Comparison of ENCODE assay signal across 2 cellular contexts in the genomic region with DNA sequence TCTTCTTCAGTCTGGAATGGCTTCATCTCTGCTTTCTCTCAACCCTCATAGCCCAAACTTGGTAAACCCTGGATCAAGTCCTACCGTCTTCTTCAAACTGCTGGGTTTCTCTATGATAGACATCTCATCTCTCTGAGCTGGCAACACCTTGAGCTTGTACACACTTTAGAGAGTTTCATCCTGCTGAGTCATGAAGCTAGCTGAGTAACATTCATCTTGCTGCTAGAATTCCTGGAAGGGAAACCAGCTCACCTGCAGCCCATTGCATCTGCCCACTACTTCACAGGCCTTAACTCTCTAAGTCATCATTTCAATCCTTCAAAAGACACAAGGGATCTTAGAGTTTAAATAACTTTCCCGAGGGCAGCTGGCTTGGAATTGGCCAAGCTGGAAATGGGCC.
TF ChIP-seq lines count a peak whose summit lies in the region.

No MANE protein-coding gene starts in this region.

TF ChIP-seq in HepG2, 621 proteins besides CTCF, POLR2A, EP300 and RAD21 (continued from another document):
- TF ChIP-seq NR3C1 (CRISPR knock-in tag; IDR thresholded peaks at IDR 0.05) = no peak
- TF ChIP-seq, protein P1, sequence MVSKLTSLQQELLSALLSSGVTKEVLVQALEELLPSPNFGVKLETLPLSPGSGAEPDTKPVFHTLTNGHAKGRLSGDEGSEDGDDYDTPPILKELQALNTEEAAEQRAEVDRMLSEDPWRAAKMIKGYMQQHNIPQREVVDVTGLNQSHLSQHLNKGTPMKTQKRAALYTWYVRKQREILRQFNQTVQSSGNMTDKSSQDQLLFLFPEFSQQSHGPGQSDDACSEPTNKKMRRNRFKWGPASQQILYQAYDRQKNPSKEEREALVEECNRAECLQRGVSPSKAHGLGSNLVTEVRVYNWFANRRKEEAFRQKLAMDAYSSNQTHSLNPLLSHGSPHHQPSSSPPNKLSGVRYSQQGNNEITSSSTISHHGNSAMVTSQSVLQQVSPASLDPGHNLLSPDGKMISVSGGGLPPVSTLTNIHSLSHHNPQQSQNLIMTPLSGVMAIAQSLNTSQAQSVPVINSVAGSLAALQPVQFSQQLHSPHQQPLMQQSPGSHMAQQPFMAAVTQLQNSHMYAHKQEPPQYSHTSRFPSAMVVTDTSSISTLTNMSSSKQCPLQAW (CRISPR knock-in tag; IDR thresholded peaks at IDR 0.05) = no peak
- TF ChIP-seq, protein P2, sequence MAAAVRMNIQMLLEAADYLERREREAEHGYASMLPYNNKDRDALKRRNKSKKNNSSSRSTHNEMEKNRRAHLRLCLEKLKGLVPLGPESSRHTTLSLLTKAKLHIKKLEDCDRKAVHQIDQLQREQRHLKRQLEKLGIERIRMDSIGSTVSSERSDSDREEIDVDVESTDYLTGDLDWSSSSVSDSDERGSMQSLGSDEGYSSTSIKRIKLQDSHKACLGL (CRISPR knock-in tag; IDR thresholded peaks at IDR 0.05) = no peak
- no peak for TF ChIP-seq ZNF138 (CRISPR knock-in tag; IDR thresholded peaks at IDR 0.05; ENCODE audit: low read depth)
- no peak for TF ChIP-seq HNRNPUL1 (IDR thresholded peaks at IDR 0.05; ENCODE audit: low read depth, low read length)
- TF ChIP-seq, protein P3, sequence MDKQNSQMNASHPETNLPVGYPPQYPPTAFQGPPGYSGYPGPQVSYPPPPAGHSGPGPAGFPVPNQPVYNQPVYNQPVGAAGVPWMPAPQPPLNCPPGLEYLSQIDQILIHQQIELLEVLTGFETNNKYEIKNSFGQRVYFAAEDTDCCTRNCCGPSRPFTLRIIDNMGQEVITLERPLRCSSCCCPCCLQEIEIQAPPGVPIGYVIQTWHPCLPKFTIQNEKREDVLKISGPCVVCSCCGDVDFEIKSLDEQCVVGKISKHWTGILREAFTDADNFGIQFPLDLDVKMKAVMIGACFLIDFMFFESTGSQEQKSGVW (CRISPR knock-in tag; IDR thresholded peaks at IDR 0.05; ENCODE audit: borderline replicate concordance) = no peak
- no peak for TF ChIP-seq ZNF816 (CRISPR knock-in tag; IDR thresholded peaks at IDR 0.05; ENCODE audit: borderline replicate concordance)
- TF ChIP-seq SP5 (CRISPR knock-in tag; IDR thresholded peaks at IDR 0.05; ENCODE audit: borderline replicate concordance, low read depth) = no peak
- TF ChIP-seq LCORL (IDR thresholded peaks at IDR 0.05) = no peak
- no peak for TF ChIP-seq LCORL (CRISPR knock-in tag; IDR thresholded peaks at IDR 0.05)
- no peak for TF ChIP-seq KLF15 (CRISPR knock-in tag; IDR thresholded peaks at IDR 0.05; ENCODE audit: borderline replicate concordance)
- TF ChIP-seq ZNF775 (CRISPR knock-in tag; IDR thresholded peaks at IDR 0.05; ENCODE audit: borderline replicate concordance) = no peak
- TF ChIP-seq, protein P4, sequence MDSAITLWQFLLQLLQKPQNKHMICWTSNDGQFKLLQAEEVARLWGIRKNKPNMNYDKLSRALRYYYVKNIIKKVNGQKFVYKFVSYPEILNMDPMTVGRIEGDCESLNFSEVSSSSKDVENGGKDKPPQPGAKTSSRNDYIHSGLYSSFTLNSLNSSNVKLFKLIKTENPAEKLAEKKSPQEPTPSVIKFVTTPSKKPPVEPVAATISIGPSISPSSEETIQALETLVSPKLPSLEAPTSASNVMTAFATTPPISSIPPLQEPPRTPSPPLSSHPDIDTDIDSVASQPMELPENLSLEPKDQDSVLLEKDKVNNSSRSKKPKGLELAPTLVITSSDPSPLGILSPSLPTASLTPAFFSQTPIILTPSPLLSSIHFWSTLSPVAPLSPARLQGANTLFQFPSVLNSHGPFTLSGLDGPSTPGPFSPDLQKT (CRISPR knock-in tag; IDR thresholded peaks at IDR 0.05; ENCODE audit: borderline replicate concordance) = no peak
- TF ChIP-seq ZNF331 (CRISPR knock-in tag; IDR thresholded peaks at IDR 0.05) = no peak
- TF ChIP-seq RXRB (CRISPR knock-in tag; IDR thresholded peaks at IDR 0.05; ENCODE audit: borderline replicate concordance) = no peak
- no peak for TF ChIP-seq ZNF253 (CRISPR knock-in tag; IDR thresholded peaks at IDR 0.05; ENCODE audit: borderline replicate concordance)
- no peak for TF ChIP-seq CENPX (CRISPR knock-in tag; IDR thresholded peaks at IDR 0.05)

TF ChIP-seq in K562, 482 proteins besides CTCF, POLR2A, EP300 and RAD21 (continued from another document):
- TF ChIP-seq ZNF316 (IDR thresholded peaks at IDR 0.05) (peak; percentile 28; the same call in 1 of the 2 replicates), ZNF444 (CRISPR knock-in tag; IDR thresholded peaks at IDR 0.05) (no peak), C11orf30 (IDR thresholded peaks at IDR 0.05; ENCODE audit: low read depth) (peak; percentile 24; the same call in 1 of the 2 replicates)
